8 cellular contexts compared by ENCODE assay signal in the genomic region with DNA sequence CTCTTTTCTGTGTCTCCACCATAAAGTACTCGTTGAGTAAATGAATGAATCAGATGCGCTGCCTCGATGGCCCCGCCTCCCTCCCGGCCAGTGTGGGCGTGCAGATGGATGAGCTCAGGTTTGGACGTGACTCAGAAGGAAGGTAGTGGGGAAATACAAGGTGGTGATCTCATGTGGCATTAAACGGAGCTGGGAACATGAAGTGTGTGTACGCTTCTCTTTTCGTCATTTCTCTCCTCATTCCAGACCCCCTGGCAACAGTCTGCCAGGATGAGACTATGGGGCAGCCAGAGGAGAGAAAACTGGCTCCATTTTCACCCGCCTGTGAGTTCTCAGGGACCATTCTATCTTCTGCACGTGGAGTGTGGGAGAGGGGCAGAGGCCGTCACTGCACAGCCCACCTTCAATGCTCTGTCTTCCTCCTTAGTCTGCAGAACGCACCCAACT.
A peak's percentile ranks its signal among the peaks of the same experiment; 100 is the strongest.
DNase-seq lines count a peak whose midpoint lies in the region; ATAC-seq, FAIRE-seq and TF ChIP-seq lines count a peak whose summit lies in the region.

No MANE protein-coding gene starts in this region.

- intact Hi-C loops in psoas muscle (cut with DNase I): no loop called here

- peak; percentile 91 for DNase-seq in GM03348 (ENCODE audit: low spot score)
- DNase-seq in NCI-H2029 treated with DMSO at 0.1 percent for 48 hours (lab: John Stamatoyannopoulos, UW): peak; percentile 54
- DNase-seq in dermis blood vessel endothelial cell: peak; percentile 89
- peak; percentile 42 to 72 for DNase-seq in psoas muscle
- no peak for DNase-seq in NCI-H1048 (lab: John Stamatoyannopoulos, UW)
- no peak for DNase-seq in erythroblast (lab: John Stamatoyannopoulos, UW)
- DNase-seq in GM12892 (ENCODE audit: insufficient read length): no peak

- H3K4me3 ChIP-seq in psoas muscle: no peak overlapping the region

- H3K27me3 ChIP-seq in psoas muscle (ENCODE audit: insufficient read depth in 3 of 3, low read length in 2 of 3): no peaks in the 10 kb centered on the region

- H3K4me1 ChIP-seq in psoas muscle: no peaks in the 10 kb centered on the region

- no peak overlapping the region for H3K27ac ChIP-seq in psoas muscle

- no peak for FAIRE-seq in GM12892 (lab: Jason Lieb, UNC)

- TF ChIP-seq POLR2A in erythroblast (IDR thresholded peaks at IDR 0.05; ENCODE audit: low read length) (no peak), GM12892 (IDR thresholded peaks at IDR 0.05; ENCODE audit: low read depth, low read length) (no peak)

- H3K9me3 ChIP-seq in psoas muscle: no peaks in the 10 kb centered on the region

- 73 to 78% (median 74%) methylated on average over 14 of the region's 14 CpGs for WGBS in psoas muscle, 3 donors

- peak in 3 of 4 donors; percentile 23 to 55 (median 50) for ATAC-seq in psoas muscle
- no peak for ATAC-seq in HG02678 (IDR thresholded peaks at IDR 0.05; ENCODE audit: unreplicated experiment)

- no peak for TF ChIP-seq CTCF in psoas muscle (IDR thresholded peaks at IDR 0.05)

- H3K36me3 ChIP-seq in psoas muscle (ENCODE audit: insufficient read depth in 1 of 2, low read depth in 1 of 2): no peaks in the 10 kb centered on the region

Comparison
In these comparisons a context has a peak if more than half of its experiments do, and no peak if none do; other contexts are left out.
1. DNase-seq: peak in GM03348 (single experiment), NCI-H2029 treated with DMSO at 0.1 percent for 48 hours (single experiment), dermis blood vessel endothelial cell (single experiment) and psoas muscle (2 of 2); none in NCI-H1048 (single experiment), erythroblast (0 of 2) and GM12892 (single experiment).